ENCODE assay signal across 20 cellular contexts in the genomic region with DNA sequence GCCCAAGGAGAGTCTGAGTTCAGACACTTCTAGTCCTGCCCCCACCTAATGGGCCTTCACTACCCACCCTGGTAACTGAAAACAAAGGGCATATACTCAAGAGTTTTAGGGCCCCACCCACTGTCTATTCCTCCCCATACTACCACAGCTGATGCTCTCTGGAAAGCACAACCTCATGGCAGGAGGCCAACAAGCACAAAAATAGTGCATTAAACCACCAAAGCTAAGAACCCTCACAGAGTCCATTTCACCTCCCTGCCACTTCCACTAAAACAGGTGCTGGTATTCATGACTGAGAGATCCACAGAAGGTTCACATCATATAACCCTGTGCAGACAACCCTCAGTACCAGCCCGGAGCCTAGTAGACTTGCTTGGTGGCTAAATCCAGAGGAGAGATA.
"Had no signal": no experiment of that assay in that cellular context is flagged by ENCODE, and none has a peak within 500 bp of the region (broad histone marks: within the 10 kb centered on the region; RNA-seq: fewer than 3 reads in every experiment).

No MANE protein-coding gene starts in this region.

- H3K36me3 ChIP-seq: Peyer's patch, SJSA1 had no signal

- ATAC-seq: Right ventricle myocardium inferior had no signal

- H3K4me1 ChIP-seq: Peyer's patch, SJSA1 had no signal

- H3K27me3 ChIP-seq: Peyer's patch, SJSA1 had no signal

- H3K4me3 ChIP-seq: PC-9, Peyer's patch, SJSA1, SK-N-MC had no signal

- DNase-seq: Karpas-422; KG1; MM.1S; NCI-H1436; NCI-H187; NCI-H2029; NCI-H2081 treated with DMSO at 0.1 percent for 48 hours; NCI-H2227 treated with DMSO at 0.1 percent for 48 hours; NCI-H446 treated with DMSO at 0.1 percent for 48 hours; NCI-H510A treated with DMSO at 0.1 percent for 48 hours; NCI-H526; NCI-H82; NK-92 treated with Interleukin-12 subunit alpha and Interleukin-12 subunit beta, amount 100 ng/mL, for 24 hours; PC-9; Peyer's patch; SHP77 treated with DMSO at 0.1 percent for 48 hours; T-helper 2 cell had no signal

- H3K27ac ChIP-seq: PC-9, Peyer's patch, SJSA1, SK-N-MC had no signal

- H3K9me3 ChIP-seq: Peyer's patch had no signal
